In the genomic region with DNA sequence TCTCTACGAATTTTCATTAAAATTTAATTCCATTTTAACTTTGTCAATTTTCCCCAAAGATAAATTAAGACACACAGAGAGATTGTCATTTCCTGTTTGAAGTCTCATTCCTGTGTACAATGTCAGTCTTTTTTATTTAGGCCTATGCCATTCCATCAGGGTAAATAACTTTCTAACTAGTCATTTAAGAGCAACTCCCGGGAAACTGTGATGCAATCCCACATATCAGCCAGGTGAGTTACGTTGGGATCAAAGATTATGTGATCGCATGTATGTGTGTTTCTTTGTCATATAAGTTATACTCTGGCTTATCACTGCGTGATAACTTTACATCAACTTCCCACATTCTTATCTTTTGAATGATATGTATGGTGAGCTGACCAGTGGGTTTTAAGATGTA, we compare ENCODE assay signal across 18 cellular contexts.
DNase-seq lines count a peak whose midpoint lies in the region; ATAC-seq, FAIRE-seq and TF ChIP-seq lines count a peak whose summit lies in the region.
"Had no signal": no experiment of that assay in that cellular context is flagged by ENCODE, and none has a peak within 500 bp of the region (broad histone marks: within the 10 kb centered on the region; RNA-seq: fewer than 3 reads in every experiment).

No MANE protein-coding gene starts in this region.

- H3K9me3 Mint-ChIP-seq in nephron progenitor cell, result no peaks in the 10 kb centered on the region
- H3K9me3 Mint-ChIP-seq: T-helper 1 cell treated with Interleukin-12 subunit alpha and Interleukin-12 subunit beta and Interleukin-4 antibody, amounts not matched to agents 30 μg/mL and 1 μg/mL, for 36 hours had no signal

- H3K27me3 ChIP-seq in GM23248 (replicated peaks; ENCODE audit: insufficient read depth) (no peaks in the 10 kb centered on the region), PC-3 (ENCODE audit: low read length) (no peaks in the 10 kb centered on the region), endothelial cell of umbilical vein (ENCODE audit: control insufficient read depth in 2 of 2, insufficient read depth in 2 of 2, low read length in 2 of 2) (no peaks in the 10 kb centered on the region)
- H3K27me3 ChIP-seq: BLaER1, pancreas, thyroid gland had no signal

- no peak overlapping the region for H3K4me3 Mint-ChIP-seq in nephron progenitor cell
- H3K4me3 Mint-ChIP-seq: activated naive CD8-positive, alpha-beta T cell; T-helper 1 cell treated with Interleukin-12 subunit alpha and Interleukin-12 subunit beta and Interleukin-4 antibody, amounts not matched to agents 30 μg/mL and 1 μg/mL, for 36 hours had no signal

- H3K9me1 ChIP-seq in endothelial cell of umbilical vein (replicated peaks; ENCODE audit: control insufficient read depth, extremely low read depth, insufficient read depth, low read length), result no peaks in the 10 kb centered on the region

- H3K79me2 ChIP-seq in GM23248 (ENCODE audit: insufficient read depth) (no peaks in the 10 kb centered on the region), PC-3 (ENCODE audit: low read length) (no peaks in the 10 kb centered on the region), endothelial cell of umbilical vein (ENCODE audit: control insufficient read depth, insufficient read depth, low read length) (no peaks in the 10 kb centered on the region)

- no peak for TF ChIP-seq POLR2A in endothelial cell of umbilical vein (IDR thresholded peaks at IDR 0.05; ENCODE audit: low read depth, low read length)

- H4K20me1 ChIP-seq in GM23248 (ENCODE audit: insufficient read depth) (no peaks in the 10 kb centered on the region), PC-3 (ENCODE audit: low read length) (no peaks in the 10 kb centered on the region), endothelial cell of umbilical vein (replicated peaks; ENCODE audit: control insufficient read depth, extremely low read depth, insufficient read depth, low read length) (no peaks in the 10 kb centered on the region)
- H4K20me1 ChIP-seq: BLaER1 had no signal

- H3K4me1 Mint-ChIP-seq in nephron progenitor cell, result no peaks in the 10 kb centered on the region

- H2AFZ ChIP-seq in GM23248, result no peak overlapping the region
- no peak overlapping the region for H2AFZ ChIP-seq in PC-3 (ENCODE audit: low read length)
- H2AFZ ChIP-seq in endothelial cell of umbilical vein (ENCODE audit: low read depth, low read length), result peak overlapping the region; percentile 36

- H3K4me1 ChIP-seq in GM23248 (ENCODE audit: insufficient read depth), result peaks cover 29% of the 10 kb centered on the region
- peaks cover 26% of the 10 kb centered on the region for H3K4me1 ChIP-seq in PC-3 (ENCODE audit: insufficient read depth, low read length)
- peaks cover 30% of the 10 kb centered on the region for H3K4me1 ChIP-seq in endothelial cell of umbilical vein (ENCODE audit: control insufficient read depth, extremely low read depth, insufficient read depth, low read length)
- H3K4me1 ChIP-seq: BLaER1, pancreas had no signal

- H3K27me3 Mint-ChIP-seq in nephron progenitor cell (ENCODE audit: low read depth, poor library complexity), result no peaks in the 10 kb centered on the region
- H3K27me3 Mint-ChIP-seq: activated naive CD8-positive, alpha-beta T cell had no signal

- no peak overlapping the region for H3K9ac ChIP-seq in GM23248
- H3K9ac ChIP-seq in PC-3 (ENCODE audit: low read length), result no peak overlapping the region
- H3K9ac ChIP-seq in endothelial cell of umbilical vein (replicated peaks; ENCODE audit: extremely low read depth, insufficient read depth, low read length), result peak overlapping the region; percentile 76
- H3K9ac ChIP-seq: BLaER1 had no signal

- in situ Hi-C loops in GM23248 (cut with MboI), result no loop called here

- dilution Hi-C loops in endothelial cell of umbilical vein (cut with MboI; ENCODE audit: extremely low pct_ligation_motif_present, low sequenced_read_pairs), result no loop called here

- H3K36me3 ChIP-seq in GM23248 (ENCODE audit: low read depth), result no peaks in the 10 kb centered on the region
- H3K36me3 ChIP-seq in PC-3 (ENCODE audit: low read depth, low read length), result no peaks in the 10 kb centered on the region
- H3K36me3 ChIP-seq in endothelial cell of umbilical vein (ENCODE audit: control insufficient read depth in 2 of 2, extremely low read depth in 1 of 2, insufficient read depth in 2 of 2, low read length in 2 of 2), result no peaks in the 10 kb centered on the region
- H3K36me3 ChIP-seq: BLaER1, pancreas, thyroid gland had no signal

- FAIRE-seq in endothelial cell of umbilical vein (lab: Jason Lieb, UNC), result no peak
- FAIRE-seq: pancreas had no signal

- 72 to 73% methylated on average over 5 of the region's 5 CpGs for WGBS in GM23248 (ENCODE audit: low coverage in 1 of 2, low lambda C conversion rate in 2 of 2, missing lambda C conversion rate in 2 of 2), 2 experiments

- TF ChIP-seq CTCF in PC-3 (conservative IDR thresholded peaks at IDR 0.05; ENCODE audit: low read depth, low read length) (no peak), endothelial cell of umbilical vein (IDR thresholded peaks at IDR 0.05; ENCODE audit: extremely low read depth in 1 of 2, insufficient read depth in 1 of 2, low read depth in 1 of 2, low read length in 2 of 2) (no peak), nephron progenitor cell (IDR thresholded peaks at IDR 0.05) (no peak)

- H3K27ac ChIP-seq in GM23248 (no peak overlapping the region), PC-3 (ENCODE audit: low read length) (peak overlapping the region; percentile 24; the same call in 1 of the 2 replicates), endothelial cell of umbilical vein (ENCODE audit: insufficient read depth, low read depth, low read length) (peak overlapping the region; percentile 93)
- H3K27ac ChIP-seq: BLaER1, pancreas had no signal

- no peaks in the 10 kb centered on the region for H3F3A ChIP-seq in GM23248 (ENCODE audit: insufficient read depth)
- no peaks in the 10 kb centered on the region for H3F3A ChIP-seq in PC-3 (ENCODE audit: low read length, unreplicated experiment)

- CTCF ChIA-PET in PC-3 (lab: Charles Lee) (no interaction called here), endothelial cell of umbilical vein (lab: Charles Lee) (interaction anchor here (1.2 to 3.9 kb wide), 6 partner anchors 14 to 163 kb away, joined by 3 to 26 read pairs (median 6); no protein-coding TSS in a partner anchor)

- no peaks in the 10 kb centered on the region for H3K36me3 Mint-ChIP-seq in nephron progenitor cell (ENCODE audit: low read depth)

- H3K4me3 ChIP-seq in GM23248, result no peak overlapping the region
- no peak overlapping the region for H3K4me3 ChIP-seq in PC-3 (ENCODE audit: low read length)
- peak overlapping the region in 1 of 3 experiments; percentile 41 for H3K4me3 ChIP-seq in endothelial cell of umbilical vein (replicated peaks in 1 of 3; ENCODE audit: insufficient read depth in 1 of 3, low read depth in 1 of 3, low read length in 3 of 3)
- H3K4me3 ChIP-seq: BLaER1, pancreas, thyroid gland had no signal

- BruUV-seq in PC-3 (replicated peaks; lab: Mats Ljungman, UMichigan) (no TSS peak), endothelial cell of umbilical vein (replicated peaks; lab: Mats Ljungman, UMichigan) (TSS peak; percentile 66)

- POLR2A ChIA-PET in PC-3 (lab: Charles Lee; ENCODE audit: unreplicated experiment) (no interaction called here), endothelial cell of umbilical vein (lab: Charles Lee) (no interaction called here)

- H3K27ac Mint-ChIP-seq in nephron progenitor cell, result no peak overlapping the region
- H3K27ac Mint-ChIP-seq: activated naive CD8-positive, alpha-beta T cell; T-helper 1 cell treated with Interleukin-12 subunit alpha and Interleukin-12 subunit beta and Interleukin-4 antibody, amounts not matched to agents 30 μg/mL and 1 μg/mL, for 36 hours had no signal

- intact Hi-C loops in PC-3 (cut with micrococcal nuclease), result loop anchor here (5.0 kb wide), 1 partner anchor 87 kb away; the partner anchor contains the start of gene S1PR1
- intact Hi-C loops in endothelial cell of umbilical vein (cut with micrococcal nuclease), result loop anchor here (1.0 kb wide), 1 partner anchor 11 kb away; no protein-coding TSS in a partner anchor

- H3K9me3 ChIP-seq in GM23248 (ENCODE audit: low read depth) (no peaks in the 10 kb centered on the region), PC-3 (ENCODE audit: low read length) (no peaks in the 10 kb centered on the region), endothelial cell of umbilical vein (replicated peaks; ENCODE audit: control insufficient read depth, insufficient read depth, low read length) (no peaks in the 10 kb centered on the region)
- H3K9me3 ChIP-seq: BLaER1, pancreas, thyroid gland had no signal

- ATAC-seq in PC-3, result peak; percentile 81
- no peak for ATAC-seq in GM19328 (IDR thresholded peaks at IDR 0.05; ENCODE audit: unreplicated experiment)
- ATAC-seq: pancreas had no signal

- H3K9me2 ChIP-seq in GM23248 (ENCODE audit: insufficient read depth), result no peaks in the 10 kb centered on the region
- H3K9me2 ChIP-seq in PC-3 (replicated peaks; ENCODE audit: low read length), result no peaks in the 10 kb centered on the region

- DNase-seq in GM23248 (peak; percentile 22), PC-3 (peak; percentile 84), endothelial cell of umbilical vein (ENCODE audit: low read depth, low spot score) (peak; percentile 74), renal cortical epithelial cell (ENCODE audit: low read depth) (peak; percentile 83), NCI-H510A treated with DMSO at 0.1 percent for 48 hours (lab: John Stamatoyannopoulos, UW) (no peak), nephron progenitor cell (no peak), epidermal melanocyte (ENCODE audit: insufficient read length, low spot score) (no peak)
- DNase-seq: activated CD4-positive, CD25-positive, alpha-beta regulatory T cell treated with anti-CD3 and anti-CD28 coated beads, Interleukin-2, amount 50 U/mL, for 72 hours; cerebellar nuclear complex; DMS53; NCI-H1417; OCI-M1; pancreas; thyroid gland had no signal

- H3K4me2 ChIP-seq in GM23248 (ENCODE audit: unreplicated experiment) (no peak overlapping the region), PC-3 (ENCODE audit: low read length) (peak overlapping the region; percentile 43), endothelial cell of umbilical vein (ENCODE audit: insufficient read depth, low read length) (peak overlapping the region; percentile 94)
- H3K4me2 ChIP-seq: BLaER1 had no signal

TF ChIP-seq in endothelial cell of umbilical vein, 7 proteins besides CTCF, POLR2A, EP300 and RAD21 (continues in another document):
- no peak for TF ChIP-seq MYC (IDR thresholded peaks at IDR 0.05; ENCODE audit: low read depth, low read length)
- TF ChIP-seq MAX (IDR thresholded peaks at IDR 0.05; ENCODE audit: insufficient read depth, insufficient read length), result no peak
- no peak for TF ChIP-seq EZH2 (IDR thresholded peaks at IDR 0.05; ENCODE audit: borderline replicate concordance, low read depth, low read length, severe bottlenecking)
- TF ChIP-seq FOS (IDR thresholded peaks at IDR 0.05; ENCODE audit: borderline replicate concordance, insufficient read depth, low read length), result peak; percentile 19
- peak; percentile 23 for TF ChIP-seq JUN (IDR thresholded peaks at IDR 0.05; ENCODE audit: borderline replicate concordance, insufficient read depth, insufficient read length, low read depth)
- peak; percentile 50 for TF ChIP-seq GATA2 (IDR thresholded peaks at IDR 0.05; ENCODE audit: insufficient read depth, insufficient read length, low read depth, low read length)

Comparison
In these comparisons a context has a peak if more than half of its experiments do, and no peak if none do; other contexts are left out.
1. DNase-seq: peak in GM23248 (single experiment), PC-3 (single experiment), endothelial cell of umbilical vein (single experiment) and renal cortical epithelial cell (single experiment); none in NCI-H510A treated with DMSO at 0.1 percent for 48 hours (single experiment), nephron progenitor cell (single experiment) and epidermal melanocyte (single experiment).